Comparison of ENCODE assay signal across 31 cellular contexts in genomic region chr2:118498943-118499342, GRCh38.
"Had no signal": no experiment of that assay in that cellular context is flagged by ENCODE, and none has a peak within 500 bp of the region (broad histone marks: within the 10 kb centered on the region; RNA-seq: fewer than 3 reads in every experiment).

No MANE protein-coding gene starts in this region.

- DNase-seq: activated CD4-positive, alpha-beta memory T cell treated with anti-CD3 and anti-CD28 coated beads, Interleukin-2, amount 10 ng/mL, durations not matched to agents 7 days and 5 days; activated CD4-positive, alpha-beta T cell treated with anti-CD3 and anti-CD28 coated beads for 36 hours; activated CD4-positive, alpha-beta T cell treated with anti-CD3 and anti-CD28 coated beads, Interleukin-2, amount 10 ng/mL, durations not matched to agents 7 days and 5 days; activated CD4-positive, alpha-beta T cell treated with anti-CD3 and anti-CD28 coated beads, Interleukin-2, amount 50 U/mL, for 4 hours; activated CD4-positive, CD25-positive, alpha-beta regulatory T cell; activated CD4-positive, CD25-positive, alpha-beta regulatory T cell treated with anti-CD3 and anti-CD28 coated beads, Interleukin-2, amount 50 U/mL, for 72 hours; activated CD8-positive, alpha-beta memory T cell treated with anti-CD3 and anti-CD28 coated beads, Interleukin-2, amount 50 U/mL, for 48 hours; activated gamma-delta T cell; activated naive CD4-positive, alpha-beta T cell; activated naive CD4-positive, alpha-beta T cell treated with anti-CD3 and anti-CD28 coated beads, Interleukin-2, amount 10 ng/mL, durations not matched to agents 7 days and 5 days; activated naive CD8-positive, alpha-beta T cell treated with anti-CD3 and anti-CD28 coated beads, Interleukin-2, amount 10 ng/mL, durations not matched to agents 7 days and 5 days; activated T-cell treated with anti-CD3 and anti-CD28 coated beads for 4 hours; activated T-cell treated with anti-CD3 and anti-CD28 coated beads, Interleukin-2, amount 50 U/mL, for 24 hours; activated T-cell treated with anti-CD3 and anti-CD28 coated beads, Interleukin-2, amount 50 U/mL, for 72 hours; central memory CD4-positive, alpha-beta T cell; cerebellar nuclear complex; colonic mucosa; effector memory CD8-positive, alpha-beta T cell; foreskin fibroblast; head of caudate nucleus; T-cell; T1000; WERI-Rb-1 had no signal

- H3K9me3 Mint-ChIP-seq: activated CD4-positive, alpha-beta memory T cell treated with anti-CD3 and anti-CD28 coated beads, Interleukin-2, amount 10 ng/mL, durations not matched to agents 7 days and 5 days; activated CD4-positive, alpha-beta T cell treated with anti-CD3 and anti-CD28 coated beads, Interleukin-2, amount 10 ng/mL, durations not matched to agents 7 days and 5 days; activated naive CD4-positive, alpha-beta T cell treated with anti-CD3 and anti-CD28 coated beads, Interleukin-2, amount 10 ng/mL, durations not matched to agents 7 days and 5 days; activated naive CD4-positive, alpha-beta T cell treated with anti-CD3 and anti-CD28 coated beads, Interleukin-2, amount 50 U/mL, for 72 hours; activated naive CD8-positive, alpha-beta T cell treated with anti-CD3 and anti-CD28 coated beads, Interleukin-2, amount 10 ng/mL, durations not matched to agents 7 days and 5 days; activated T-cell treated with anti-CD3 and anti-CD28 coated beads, Interleukin-2, amount 50 U/mL, for 24 hours; activated T-cell treated with anti-CD3 and anti-CD28 coated beads, Interleukin-2, amount 50 U/mL, for 72 hours; brain; effector memory CD8-positive, alpha-beta T cell; T-cell; T-helper 1 cell treated with Interleukin-12 subunit alpha and Interleukin-12 subunit beta and Interleukin-4 antibody, amounts not matched to agents 30 μg/mL and 1 μg/mL, for 36 hours; T-helper 2 cell treated with Interferon-gamma antibody and Interleukin-4, amounts not matched to agents 5 μg/mL and 100 μg/mL, for 36 hours had no signal

- H3K27ac ChIP-seq: ascending aorta, breast epithelium, cardiac muscle cell, colonic mucosa, epithelial cell of prostate, WERI-Rb-1 had no signal

- H3K4me3 ChIP-seq: ascending aorta, breast epithelium, cardiac muscle cell, colonic mucosa had no signal

- H3K9me3 ChIP-seq: ascending aorta, breast epithelium, colonic mucosa had no signal

- H3K27ac Mint-ChIP-seq: activated CD4-positive, alpha-beta memory T cell treated with anti-CD3 and anti-CD28 coated beads, Interleukin-2, amount 10 ng/mL, durations not matched to agents 7 days and 5 days; activated CD4-positive, alpha-beta T cell treated with anti-CD3 and anti-CD28 coated beads for 36 hours; activated CD4-positive, alpha-beta T cell treated with anti-CD3 and anti-CD28 coated beads, Interleukin-2, amount 10 ng/mL, durations not matched to agents 7 days and 5 days; activated naive CD4-positive, alpha-beta T cell treated with anti-CD3 and anti-CD28 coated beads, Interleukin-2, amount 10 ng/mL, durations not matched to agents 7 days and 5 days; activated naive CD4-positive, alpha-beta T cell treated with anti-CD3 and anti-CD28 coated beads, Interleukin-2, amount 50 U/mL, for 72 hours; activated naive CD8-positive, alpha-beta T cell treated with anti-CD3 and anti-CD28 coated beads, Interleukin-2, amount 10 ng/mL, durations not matched to agents 7 days and 5 days; activated T-cell treated with anti-CD3 and anti-CD28 coated beads, Interleukin-2, amount 50 U/mL, for 24 hours; activated T-cell treated with anti-CD3 and anti-CD28 coated beads, Interleukin-2, amount 50 U/mL, for 72 hours; brain; effector memory CD8-positive, alpha-beta T cell; T-cell; T-helper 1 cell treated with Interleukin-12 subunit alpha and Interleukin-12 subunit beta and Interleukin-4 antibody, amounts not matched to agents 30 μg/mL and 1 μg/mL, for 36 hours; T-helper 2 cell treated with Interferon-gamma antibody and Interleukin-4, amounts not matched to agents 5 μg/mL and 100 μg/mL, for 36 hours had no signal

- H3K4me1 Mint-ChIP-seq: activated CD4-positive, alpha-beta memory T cell treated with anti-CD3 and anti-CD28 coated beads, Interleukin-2, amount 10 ng/mL, durations not matched to agents 7 days and 5 days; activated CD4-positive, alpha-beta T cell treated with anti-CD3 and anti-CD28 coated beads for 36 hours; activated CD4-positive, alpha-beta T cell treated with anti-CD3 and anti-CD28 coated beads, Interleukin-2, amount 10 ng/mL, durations not matched to agents 7 days and 5 days; activated naive CD4-positive, alpha-beta T cell treated with anti-CD3 and anti-CD28 coated beads, Interleukin-2, amount 10 ng/mL, durations not matched to agents 7 days and 5 days; activated naive CD8-positive, alpha-beta T cell treated with anti-CD3 and anti-CD28 coated beads, Interleukin-2, amount 10 ng/mL, durations not matched to agents 7 days and 5 days; brain; T-cell had no signal

- H3K4me1 ChIP-seq: ascending aorta, breast epithelium, colonic mucosa had no signal

- H3K36me3 ChIP-seq: ascending aorta, breast epithelium, cardiac muscle cell, colonic mucosa, WERI-Rb-1 had no signal

- H3K27me3 Mint-ChIP-seq: activated CD4-positive, alpha-beta memory T cell treated with anti-CD3 and anti-CD28 coated beads, Interleukin-2, amount 10 ng/mL, durations not matched to agents 7 days and 5 days; activated naive CD8-positive, alpha-beta T cell treated with anti-CD3 and anti-CD28 coated beads, Interleukin-2, amount 10 ng/mL, durations not matched to agents 7 days and 5 days had no signal

- H3K4me3 Mint-ChIP-seq: activated CD4-positive, alpha-beta memory T cell treated with anti-CD3 and anti-CD28 coated beads, Interleukin-2, amount 10 ng/mL, durations not matched to agents 7 days and 5 days; activated CD4-positive, alpha-beta T cell treated with anti-CD3 and anti-CD28 coated beads for 36 hours; activated CD4-positive, alpha-beta T cell treated with anti-CD3 and anti-CD28 coated beads, Interleukin-2, amount 10 ng/mL, durations not matched to agents 7 days and 5 days; activated naive CD4-positive, alpha-beta T cell treated with anti-CD3 and anti-CD28 coated beads, Interleukin-2, amount 10 ng/mL, durations not matched to agents 7 days and 5 days; activated naive CD8-positive, alpha-beta T cell treated with anti-CD3 and anti-CD28 coated beads, Interleukin-2, amount 10 ng/mL, durations not matched to agents 7 days and 5 days; activated T-cell treated with anti-CD3 and anti-CD28 coated beads, Interleukin-2, amount 50 U/mL, for 24 hours; activated T-cell treated with anti-CD3 and anti-CD28 coated beads, Interleukin-2, amount 50 U/mL, for 72 hours; brain; effector memory CD8-positive, alpha-beta T cell; T-cell; T-helper 1 cell treated with Interleukin-12 subunit alpha and Interleukin-12 subunit beta and Interleukin-4 antibody, amounts not matched to agents 30 μg/mL and 1 μg/mL, for 36 hours; T-helper 2 cell treated with Interferon-gamma antibody and Interleukin-4, amounts not matched to agents 5 μg/mL and 100 μg/mL, for 36 hours had no signal

- ATAC-seq: activated CD4-positive, alpha-beta T cell treated with anti-CD3 and anti-CD28 coated beads for 36 hours; activated naive CD4-positive, alpha-beta T cell treated with anti-CD3 and anti-CD28 coated beads, Interleukin-2, amount 50 U/mL, for 72 hours; activated T-cell treated with anti-CD3 and anti-CD28 coated beads, Interleukin-2, amount 50 U/mL, for 72 hours; effector memory CD8-positive, alpha-beta T cell; T-cell had no signal

- H3K36me3 Mint-ChIP-seq: activated naive CD4-positive, alpha-beta T cell treated with anti-CD3 and anti-CD28 coated beads, Interleukin-2, amount 10 ng/mL, durations not matched to agents 7 days and 5 days; activated naive CD4-positive, alpha-beta T cell treated with anti-CD3 and anti-CD28 coated beads, Interleukin-2, amount 50 U/mL, for 72 hours; activated naive CD8-positive, alpha-beta T cell treated with anti-CD3 and anti-CD28 coated beads, Interleukin-2, amount 10 ng/mL, durations not matched to agents 7 days and 5 days; brain; T-cell had no signal

- H3K27me3 ChIP-seq: ascending aorta, breast epithelium, cardiac muscle cell, colonic mucosa had no signal
